24 cellular contexts compared by ENCODE assay signal in genomic region chr7:103710247-103710646, GRCh38.
DNase-seq lines count a peak whose midpoint lies in the region; FAIRE-seq and TF ChIP-seq lines count a peak whose summit lies in the region.
"Had no signal": no experiment of that assay in that cellular context is flagged by ENCODE, and none has a peak within 500 bp of the region (broad histone marks: within the 10 kb centered on the region; RNA-seq: fewer than 3 reads in every experiment).

No MANE protein-coding gene starts in this region.

- H2AFZ ChIP-seq in PC-9, result peak overlapping the region; percentile 67; the same call in 1 of the 2 replicates

- no peaks in the 10 kb centered on the region for H3K9me3 ChIP-seq in PC-9 (ENCODE audit: insufficient read depth, low read depth)
- H3K9me3 ChIP-seq in skeletal muscle satellite cell (replicated peaks; ENCODE audit: low read length), result no peaks in the 10 kb centered on the region
- no peaks in the 10 kb centered on the region for H3K9me3 ChIP-seq in A673 (ENCODE audit: low read depth, low read length, poor library complexity, severe bottlenecking)
- H3K9me3 ChIP-seq: body of pancreas, heart left ventricle, pancreas, spleen had no signal

- no peaks in the 10 kb centered on the region for H3K4me1 ChIP-seq in PC-9 (replicated peaks; ENCODE audit: insufficient read depth)
- H3K4me1 ChIP-seq in skeletal muscle satellite cell (ENCODE audit: control insufficient read depth, insufficient read depth, low read length), result peaks cover 18% of the 10 kb centered on the region
- H3K4me1 ChIP-seq in A673 (ENCODE audit: insufficient read depth, low read length, poor library complexity, severe bottlenecking), result no peaks in the 10 kb centered on the region
- H3K4me1 ChIP-seq: body of pancreas, heart left ventricle, pancreas, spleen had no signal

- H3K9me2 ChIP-seq in PC-9 (ENCODE audit: insufficient read depth), result no peaks in the 10 kb centered on the region

- H3K27ac ChIP-seq in PC-9, result no peak overlapping the region
- no peak overlapping the region for H3K27ac ChIP-seq in A673 (ENCODE audit: low read depth, low read length, poor library complexity, severe bottlenecking)
- H3K27ac ChIP-seq: body of pancreas, epithelial cell of prostate, heart left ventricle, pancreas, spleen had no signal

- H3F3A ChIP-seq in PC-9 (ENCODE audit: insufficient read depth, low read depth), result no peaks in the 10 kb centered on the region

- DNase-seq in GM03348 (ENCODE audit: low spot score) (peak; percentile 34), PC-9 (no peak), epithelial cell of esophagus (ENCODE audit: low read depth) (peak; percentile 37), A673 (ENCODE audit: low spot score) (no peak), GM19239 (ENCODE audit: insufficient read length, low spot score) (no peak)
- no peak for DNase-seq in activated CD4-positive, CD25-positive, alpha-beta regulatory T cell treated with anti-CD3 and anti-CD28 coated beads, Interleukin-2, amount 50 U/mL, for 72 hours
- DNase-seq: activated CD4-positive, alpha-beta T cell treated with anti-CD3 and anti-CD28 coated beads for 4 hours; activated CD8-positive, alpha-beta memory T cell treated with anti-CD3 and anti-CD28 coated beads for 24 hours; body of pancreas; CD4-positive, alpha-beta T cell; H9; heart left ventricle; NCI-H1092; NCI-H1694 treated with DMSO at 0.1 percent for 48 hours; NCI-H2171; NCI-H510A; pancreas; retina; spleen; T-helper 2 cell had no signal

- H4K20me1 ChIP-seq in PC-9 (ENCODE audit: insufficient read depth), result no peaks in the 10 kb centered on the region

- peak overlapping the region; percentile 18 for H3K4me2 ChIP-seq in PC-9
- peak overlapping the region; percentile 61 for H3K4me2 ChIP-seq in skeletal muscle satellite cell (ENCODE audit: low read length)

- H3K9ac ChIP-seq in skeletal muscle satellite cell (ENCODE audit: low read depth, low read length), result no peak overlapping the region

- POLR2A ChIA-PET in PC-9 (lab: Charles Lee; ENCODE audit: unreplicated experiment), result no interaction called here
- POLR2A ChIA-PET in A673 (lab: Charles Lee; ENCODE audit: low non-redundant PET), result no interaction called here

- CTCF ChIA-PET in PC-9 (lab: Charles Lee), result no interaction called here
- CTCF ChIA-PET in A673 (lab: Charles Lee), result no interaction called here

- intact Hi-C loops in PC-9 (cut with micrococcal nuclease; ENCODE audit: unreplicated experiment) (no loop called here), A673 (cut with micrococcal nuclease; ENCODE audit: unreplicated experiment) (no loop called here)

- no peaks in the 10 kb centered on the region for H3K79me2 ChIP-seq in PC-9 (ENCODE audit: low read depth)

- no peak overlapping the region for H3K4me3 ChIP-seq in PC-9
- H3K4me3 ChIP-seq in epithelial cell of esophagus (ENCODE audit: low read length), result no peak overlapping the region
- no peak overlapping the region for H3K4me3 ChIP-seq in skeletal muscle satellite cell (ENCODE audit: low read length)
- no peak overlapping the region for H3K4me3 ChIP-seq in A673 (ENCODE audit: low read depth, low read length, poor library complexity, severe bottlenecking)
- H3K4me3 ChIP-seq: body of pancreas, heart left ventricle, pancreas, spleen had no signal

- BruUV-seq in PC-9 (replicated peaks; lab: Mats Ljungman, UMichigan) (no TSS peak), A673 (replicated peaks; lab: Mats Ljungman, UMichigan) (no TSS peak)

- FAIRE-seq in GM19239 (lab: Jason Lieb, UNC), result no peak
- FAIRE-seq: D721Med, GM12892, pancreas had no signal

- TF ChIP-seq CTCF in PC-9 (conservative IDR thresholded peaks at IDR 0.05) (no peak), epithelial cell of esophagus (IDR thresholded peaks at IDR 0.05; ENCODE audit: insufficient read depth, low read depth, low read length, missing control alignments) (no peak), A673 (conservative IDR thresholded peaks at IDR 0.05; ENCODE audit: low read depth, low read length) (no peak)

- H3K27me3 ChIP-seq in PC-9 (ENCODE audit: insufficient read depth, low read depth), result no peaks in the 10 kb centered on the region
- no peaks in the 10 kb centered on the region for H3K27me3 ChIP-seq in skeletal muscle satellite cell (ENCODE audit: control insufficient read depth, insufficient read depth, low read length)
- H3K27me3 ChIP-seq in A673 (replicated peaks; ENCODE audit: insufficient read depth, low read depth, low read length, poor library complexity), result peaks cover 79% of the 10 kb centered on the region
- H3K27me3 ChIP-seq: body of pancreas, heart left ventricle, pancreas, spleen had no signal

- H3K36me3 ChIP-seq in PC-9 (ENCODE audit: low read depth) (no peaks in the 10 kb centered on the region), skeletal muscle satellite cell (ENCODE audit: insufficient read depth, low read length) (no peaks in the 10 kb centered on the region), A673 (ENCODE audit: insufficient read depth, low read length, poor library complexity, severe bottlenecking) (no peaks in the 10 kb centered on the region)
- H3K36me3 ChIP-seq: heart left ventricle, pancreas, spleen had no signal

Comparison
In these comparisons a context has a peak if more than half of its experiments do, and no peak if none do; other contexts are left out.
1. DNase-seq: peak in GM03348 (single experiment) and epithelial cell of esophagus (single experiment); none in PC-9 (0 of 2), A673 (single experiment), GM19239 (single experiment) and activated CD4-positive, CD25-positive, alpha-beta regulatory T cell treated with anti-CD3 and anti-CD28 coated beads, Interleukin-2, amount 50 U/mL, for 72 hours (single experiment).